ENCODE assay signal across 23 cellular contexts in genomic region chr3:145681132-145681531, GRCh38.
"Had no signal": no experiment of that assay in that cellular context is flagged by ENCODE, and none has a peak within 500 bp of the region (broad histone marks: within the 10 kb centered on the region; RNA-seq: fewer than 3 reads in every experiment).

No MANE protein-coding gene starts in this region.

- DNase-seq: Kasumi-1; MM.1S; NCI-H1092 treated with DMSO at 0.1 percent for 48 hours; NCI-H1436; NCI-H1694 treated with DMSO at 0.1 percent for 48 hours; NCI-H1930; NCI-H2227 treated with DMSO at 0.1 percent for 48 hours; NCI-H524; NCI-H526 treated with DMSO at 0.1 percent for 48 hours; NCI-H774; NK-92 treated with Interleukin-12 subunit alpha and Interleukin-12 subunit beta, amount 100 ng/mL, for 24 hours; PC-3; Right ventricle myocardium superior; SIG-M5; SK-N-SH; SW 1271; T-cell had no signal

- H3K4me3 ChIP-seq: K562, SJSA1 had no signal

- H3K4me2 ChIP-seq: KMS-11, SK-N-SH had no signal

- H3K36me3 ChIP-seq: SJSA1 had no signal

- H3K9me3 ChIP-seq: SJSA1, SK-N-SH had no signal

- FAIRE-seq: HTR-8/SVneo, K562 had no signal

- H3K27me3 ChIP-seq: SJSA1 had no signal

- H3K4me1 ChIP-seq: SJSA1 had no signal

- H3K27ac ChIP-seq: HL-60, KMS-11, SJSA1 had no signal

- ATAC-seq: K562, Panc1, PC-3, T-cell had no signal

- H3K9ac ChIP-seq: KMS-11, SK-N-SH had no signal
